Comparison of ENCODE assay signal across 10 cellular contexts in genomic region chr14:77059276-77059934, GRCh38. TPM values are rescaled to one million over a fixed set of nuclear protein-coding genes. Genes with fewer than 3 reads are reported as not detected.
DNase-seq lines count a peak whose midpoint lies in the region; ATAC-seq, FAIRE-seq and TF ChIP-seq lines count a peak whose summit lies in the region.
"Had no signal": no experiment of that assay in that cellular context is flagged by ENCODE, and none has a peak within 500 bp of the region (broad histone marks: within the 10 kb centered on the region; RNA-seq: fewer than 3 reads in every experiment).

No MANE protein-coding gene starts in this region.

- CTCF ChIA-PET in OCI-LY7 (lab: Charles Lee; ENCODE audit: unreplicated experiment): interaction anchor here (1.4 kb wide), 1 partner anchor 11 kb away, joined by 3 read pairs; no protein-coding TSS in a partner anchor

- peaks cover 3% of the 10 kb centered on the region for H3K4me1 ChIP-seq in right cardiac atrium (ENCODE audit: control insufficient read depth, insufficient read depth, low read length)
- H3K4me1 ChIP-seq in small intestine (ENCODE audit: control insufficient read depth in 2 of 2, insufficient read depth in 1 of 2, low read depth in 1 of 2, low read length in 1 of 2): no peaks in the 10 kb centered on the region
- H3K4me1 ChIP-seq in OCI-LY7 (ENCODE audit: insufficient read depth, low read length, poor library complexity, severe bottlenecking): no peaks in the 10 kb centered on the region

- H3K36me3 ChIP-seq in small intestine (ENCODE audit: control insufficient read depth in 2 of 2, insufficient read depth in 2 of 2, low read length in 2 of 2): no peaks in the 10 kb centered on the region
- H3K36me3 ChIP-seq in OCI-LY7 (ENCODE audit: insufficient read depth, low read length): no peaks in the 10 kb centered on the region

- H3K79me2 ChIP-seq in OCI-LY7 (ENCODE audit: insufficient read depth, low read depth, low read length): no peaks in the 10 kb centered on the region

- no peak overlapping the region for H3K4me2 ChIP-seq in OCI-LY7 (ENCODE audit: low read length)

- TF ChIP-seq CTCF in OCI-LY7 (conservative IDR thresholded peaks at IDR 0.05; ENCODE audit: low read length): no peak

- no peak overlapping the region for H2AFZ ChIP-seq in OCI-LY7 (ENCODE audit: low read length)

- DNase-seq in C1 segment of cervical spinal cord (lab: John Stamatoyannopoulos, UW) (peak in 10 of 14 donors; percentile 30 to 90 (median 70)), HT-29 (ENCODE audit: low spot score) (peak; percentile 57), right cardiac atrium (peak in 2 of 3 donors; percentile 47 to 56), small intestine (peak; percentile 29), NCI-H748 (lab: John Stamatoyannopoulos, UW; ENCODE audit: unreplicated experiment) (no peak), OCI-LY7 (ENCODE audit: low spot score) (no peak)
- DNase-seq in activated CD4-positive, alpha-beta T cell treated with anti-CD3 and anti-CD28 coated beads, Interleukin-2, amount 50 U/mL, for 48 hours: peak; percentile 49 to 64

- no peaks in the 10 kb centered on the region for H4K20me1 ChIP-seq in OCI-LY7 (ENCODE audit: insufficient read depth, low read length)

- 52% methylated on average over 12 of the region's 12 CpGs for WGBS in right cardiac atrium
- WGBS in small intestine, 3 donors: 57 to 72% (median 66%) methylated on average over 12 of the region's 12 CpGs

- H3K27me3 ChIP-seq in right cardiac atrium (ENCODE audit: control insufficient read depth, insufficient read depth) (no peaks in the 10 kb centered on the region), small intestine (ENCODE audit: control insufficient read depth in 2 of 2, insufficient read depth in 2 of 2, low read length in 2 of 2) (no peaks in the 10 kb centered on the region)

- no peak for FAIRE-seq in small intestine (lab: Jason Lieb, UNC)
- FAIRE-seq: endometrium had no signal

- ATAC-seq in right cardiac atrium (peak in 1 of 2 donors; percentile 76), GM21528 (IDR thresholded peaks at IDR 0.05; ENCODE audit: low FRiP score, unreplicated experiment) (no peak)

- POLR2A ChIA-PET in OCI-LY7 (lab: Charles Lee): no interaction called here

- H3K4me3 ChIP-seq in right cardiac atrium (ENCODE audit: low read length) (no peak overlapping the region), small intestine (ENCODE audit: low read depth in 1 of 2, low read length in 2 of 2) (no peak overlapping the region), OCI-LY7 (ENCODE audit: low read depth, low read length, poor library complexity, severe bottlenecking) (no peak overlapping the region)

- intact Hi-C loops in right cardiac atrium (cut with DNase I): no loop called here
- intact Hi-C loops in OCI-LY7 (cut with micrococcal nuclease; ENCODE audit: unreplicated experiment): no loop called here

- no peaks in the 10 kb centered on the region for H3K9me2 ChIP-seq in OCI-LY7 (ENCODE audit: insufficient read depth, low read length)

- H3K9me3 ChIP-seq in right cardiac atrium (ENCODE audit: control insufficient read depth, low read length) (no peaks in the 10 kb centered on the region), small intestine (ENCODE audit: control insufficient read depth, low read depth) (no peaks in the 10 kb centered on the region), OCI-LY7 (ENCODE audit: low read length) (no peaks in the 10 kb centered on the region)

- no peak overlapping the region for H3K27ac ChIP-seq in right cardiac atrium (ENCODE audit: low read length)
- no peak overlapping the region for H3K27ac ChIP-seq in small intestine (ENCODE audit: low read depth in 1 of 2, low read length in 1 of 2)
- no peak overlapping the region for H3K27ac ChIP-seq in OCI-LY7 (ENCODE audit: low read depth, low read length, poor library complexity, severe bottlenecking)
- H3K27ac ChIP-seq: HL-60 had no signal

- BruUV-seq in OCI-LY7 (replicated peaks; lab: Mats Ljungman, UMichigan): no TSS peak

RNA-seq across cellular contexts. Expression of gene IRF2BPL, which starts 30.9 kb away (rescaled TPM):
- 25.7 and 31.9 TPM in 2 replicates for total RNA-seq in HT-29 (2014; rRNA removed; shearing (Covaris generic))
- 10 to 100 TPM; 43.5 to 61.2 (median 51.5) TPM for total RNA-seq in right cardiac atrium
- 22.0 TPM for polyA plus RNA-seq in right cardiac atrium
- polyA plus RNA-seq in small intestine: 10 to 100 TPM in 1 of 3 donors, 1 to 10 TPM in 2; 2.0 to 14.3 (median 3.2) TPM
- total RNA-seq in OCI-LY7 (2014; rRNA removed; shearing (Covaris generic)): 18.8 and 25.8 TPM in 2 replicates
- 23.7 and 23.8 TPM in 2 replicates for total RNA-seq in OCI-LY7 (2022)

RNA-seq across cellular contexts. Expression of gene CIPC, which starts 38.7 kb away (rescaled TPM):
- 9.1 and 11.9 TPM in 2 replicates for total RNA-seq in HT-29 (2014; rRNA removed; shearing (Covaris generic))
- total RNA-seq in right cardiac atrium: 10 to 100 TPM; 54.3 to 73.1 (median 65.9) TPM
- polyA plus RNA-seq in right cardiac atrium: 28.1 TPM
- polyA plus RNA-seq in small intestine: 1 to 10 TPM; 7.6 to 9.2 (median 8.5) TPM
- total RNA-seq in OCI-LY7 (2014; rRNA removed; shearing (Covaris generic)): 31.7 and 43.4 TPM in 2 replicates
- total RNA-seq in OCI-LY7 (2022): 20.9 and 24.1 TPM in 2 replicates

Comparison
In these comparisons a context has a peak if more than half of its experiments do, and no peak if none do; other contexts are left out.
1. DNase-seq: peak in C1 segment of cervical spinal cord (10 of 14), HT-29 (single experiment), activated CD4-positive, alpha-beta T cell treated with anti-CD3 and anti-CD28 coated beads, Interleukin-2, amount 50 U/mL, for 48 hours (2 of 2), right cardiac atrium (2 of 3) and small intestine (single experiment); none in NCI-H748 (single experiment) and OCI-LY7 (single experiment).